Comparison of ENCODE assay signal across 24 cellular contexts in the genomic region with DNA sequence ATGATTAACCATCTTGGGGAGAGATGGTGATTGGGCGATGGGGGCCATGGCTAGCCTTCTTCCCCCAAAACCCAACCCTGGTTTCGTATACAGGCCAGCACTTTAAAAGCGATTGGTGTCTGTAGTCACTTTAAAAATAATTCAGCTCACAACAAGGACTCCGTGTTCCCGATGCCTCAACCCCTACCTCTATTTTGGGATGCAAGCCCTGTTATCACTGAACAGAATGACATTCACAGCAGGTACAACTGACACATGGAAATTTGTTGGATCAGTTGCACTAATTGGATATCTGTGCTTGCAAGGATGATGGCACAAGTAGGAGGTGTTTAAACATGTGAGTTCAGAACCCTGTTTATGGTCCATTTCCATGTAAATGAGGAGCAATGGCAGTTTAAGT.
"Had no signal": no experiment of that assay in that cellular context is flagged by ENCODE, and none has a peak within 500 bp of the region (broad histone marks: within the 10 kb centered on the region; RNA-seq: fewer than 3 reads in every experiment).

No MANE protein-coding gene starts in this region.

- H3K9me3 ChIP-seq: breast epithelium, gastroesophageal sphincter, left lung, mucosa of descending colon, upper lobe of left lung, vagina had no signal

- H3K27me3 Mint-ChIP-seq: effector memory CD8-positive, alpha-beta T cell had no signal

- H3K36me3 ChIP-seq: breast epithelium, gastroesophageal sphincter, left lung, upper lobe of left lung, vagina had no signal

- H3K36me3 Mint-ChIP-seq: natural killer cell treated with Interleukin-12 subunit alpha and Interleukin-12 subunit beta and Interleukin-15 and Interleukin-18, amount 100 ng/mL, for 72 hours had no signal

- H3K4me1 ChIP-seq: breast epithelium, gastroesophageal sphincter, left lung, upper lobe of left lung, vagina had no signal

- H3K27ac ChIP-seq: breast epithelium, coronary artery, gastroesophageal sphincter, left lung, skin epidermis, upper lobe of left lung, vagina had no signal

- H3K4me3 Mint-ChIP-seq: activated CD4-positive, alpha-beta T cell treated with anti-CD3 and anti-CD28 coated beads for 36 hours; effector memory CD8-positive, alpha-beta T cell; natural killer cell treated with Interleukin-12 subunit alpha and Interleukin-12 subunit beta and Interleukin-15 and Interleukin-18, amount 100 ng/mL, for 72 hours; stimulated activated naive CD8-positive, alpha-beta T cell treated with anti-CD3 and anti-CD28 coated beads, Interleukin-15, Interleukin-2, amounts not matched to agents 100 ng/mL and 50 ng/mL, for 24 hours had no signal

- H3K27me3 ChIP-seq: breast epithelium, dorsolateral prefrontal cortex, left lung, upper lobe of left lung, vagina had no signal

- H3K4me1 Mint-ChIP-seq: activated CD4-positive, alpha-beta T cell treated with anti-CD3 and anti-CD28 coated beads for 36 hours had no signal

- DNase-seq: activated CD4-positive, alpha-beta T cell treated with anti-CD3 and anti-CD28 coated beads for 36 hours; activated CD4-positive, alpha-beta T cell treated with anti-CD3 and anti-CD28 coated beads, Interleukin-2, amount 50 U/mL, for 48 hours; activated CD4-positive, CD25-positive, alpha-beta regulatory T cell; activated CD8-positive, alpha-beta memory T cell treated with anti-CD3 and anti-CD28 coated beads for 24 hours; activated gamma-delta T cell treated with Interleukin-2 at 50 U/mL for 16 hours; activated naive CD4-positive, alpha-beta T cell treated with anti-CD3 and anti-CD28 coated beads, Interleukin-2, amount 50 U/mL, for 16 hours; amniotic stem cell; effector memory CD8-positive, alpha-beta T cell; erythroblast; kidney glomerular epithelial cell; left lung; mucosa of descending colon; stimulated activated CD4-positive, alpha-beta T cell treated with anti-CD3 and anti-CD28 coated beads, Interleukin-12 subunit alpha, Interleukin-12 subunit beta, amount 100 ng/mL, for 4 hours; stimulated activated CD4-positive, alpha-beta T cell treated with anti-CD3 and anti-CD28 coated beads, Interleukin-4, amount 100 ng/mL, for 1 hour; upper lobe of left lung had no signal

- H3K9me3 Mint-ChIP-seq: natural killer cell treated with Interleukin-12 subunit alpha and Interleukin-12 subunit beta and Interleukin-15 and Interleukin-18, amount 100 ng/mL, for 72 hours; stimulated activated naive CD8-positive, alpha-beta T cell treated with anti-CD3 and anti-CD28 coated beads, Interleukin-15, Interleukin-2, amounts not matched to agents 100 ng/mL and 50 ng/mL, for 24 hours had no signal

- H3K27ac Mint-ChIP-seq: activated CD4-positive, alpha-beta T cell treated with anti-CD3 and anti-CD28 coated beads for 36 hours; effector memory CD8-positive, alpha-beta T cell; natural killer cell treated with Interleukin-12 subunit alpha and Interleukin-12 subunit beta and Interleukin-15 and Interleukin-18, amount 100 ng/mL, for 72 hours; stimulated activated naive CD8-positive, alpha-beta T cell treated with anti-CD3 and anti-CD28 coated beads, Interleukin-15, Interleukin-2, amounts not matched to agents 100 ng/mL and 50 ng/mL, for 24 hours had no signal

- H3K4me3 ChIP-seq: breast epithelium, coronary artery, dorsolateral prefrontal cortex, gastroesophageal sphincter, left lung, mucosa of descending colon, skin epidermis, upper lobe of left lung, vagina had no signal

- ATAC-seq: activated CD4-positive, alpha-beta T cell treated with anti-CD3 and anti-CD28 coated beads for 36 hours; effector memory CD8-positive, alpha-beta T cell; gastroesophageal sphincter; left lung; mucosa of descending colon; natural killer cell treated with Interleukin-12 subunit alpha and Interleukin-12 subunit beta and Interleukin-15 and Interleukin-18, amount 100 ng/mL, for 72 hours; sciatic nerve had no signal
